In the genomic region with DNA sequence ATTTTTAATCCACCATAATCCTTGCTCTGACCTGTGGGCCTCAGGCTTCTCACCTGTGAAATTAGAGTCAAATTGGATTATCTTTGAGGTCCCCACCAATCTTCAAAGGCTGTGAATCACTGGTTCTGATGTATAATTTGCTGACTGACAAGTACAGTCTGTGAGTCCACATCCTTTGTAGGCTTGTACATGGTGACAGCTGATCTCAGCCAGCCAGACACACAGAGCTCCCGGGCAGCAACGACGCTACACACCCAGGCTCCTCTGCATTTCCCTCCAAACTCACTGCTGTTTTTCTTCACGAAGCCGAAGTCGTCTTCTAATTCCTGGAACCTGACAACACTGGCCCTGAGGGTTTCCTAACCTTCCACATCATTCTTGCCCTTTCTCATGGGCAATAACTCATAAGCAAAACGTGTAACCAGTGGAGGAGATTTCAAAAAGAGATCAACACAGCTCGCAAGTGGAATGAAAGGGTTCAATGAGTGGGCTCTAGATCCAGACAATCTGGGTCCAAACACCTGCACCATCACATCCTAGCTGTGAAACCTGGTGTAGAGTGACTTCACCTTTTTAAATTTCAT, we compare ENCODE assay signal across 26 cellular contexts. TPM values are rescaled to one million over a fixed set of nuclear protein-coding genes. Genes with fewer than 3 reads are reported as not detected.
"Had no signal": no experiment of that assay in that cellular context is flagged by ENCODE, and none has a peak within 500 bp of the region (broad histone marks: within the 10 kb centered on the region; RNA-seq: fewer than 3 reads in every experiment).

No MANE protein-coding gene starts in this region.

- H3K4me1 Mint-ChIP-seq: activated naive CD4-positive, alpha-beta T cell treated with anti-CD3 and anti-CD28 coated beads, Interleukin-2, amount 50 U/mL, for 24 hours; WTC11 had no signal

- H3K9me3 ChIP-seq: breast epithelium had no signal

- H3K36me3 Mint-ChIP-seq: activated naive CD4-positive, alpha-beta T cell treated with anti-CD3 and anti-CD28 coated beads, Interleukin-2, amount 50 U/mL, for 24 hours; WTC11 had no signal

- H3K4me3 Mint-ChIP-seq: activated CD8-positive, alpha-beta T cell treated with anti-CD3 and anti-CD28 coated beads, Interleukin-2, amount 10 ng/mL, durations not matched to agents 7 days and 5 days; activated naive CD4-positive, alpha-beta T cell treated with anti-CD3 and anti-CD28 coated beads, Interleukin-2, amount 50 U/mL, for 24 hours; activated T-cell treated with anti-CD3 and anti-CD28 coated beads, Interleukin-2, amount 50 U/mL, for 24 hours; activated T-helper 1 cell treated with anti-CD3 and anti-CD28 coated beads, Interleukin-12 subunit alpha, Interleukin-12 subunit beta, Interleukin-2, Interleukin-4 antibody, amounts not matched to agents 30 ng/mL and 10 ng/mL and 1 ng/mL, durations not matched to agents 14 hours and 24 hours and 36 hours; T-helper 1 cell treated with Interleukin-12 subunit alpha and Interleukin-12 subunit beta and Interleukin-4 antibody, amounts not matched to agents 30 μg/mL and 1 μg/mL, for 36 hours; WTC11 had no signal

- H2AFZ ChIP-seq: PC-9 had no signal

- DNase-seq: activated CD4-positive, alpha-beta T cell treated with anti-CD3 and anti-CD28 coated beads for 48 hours; activated CD4-positive, alpha-beta T cell treated with anti-CD3 and anti-CD28 coated beads, Interleukin-2, amount 50 U/mL, for 4 hours; activated CD4-positive, CD25-positive, alpha-beta regulatory T cell treated with anti-CD3 and anti-CD28 coated beads, Interleukin-2, amount 50 U/mL, for 72 hours; activated CD8-positive, alpha-beta memory T cell treated with anti-CD3 and anti-CD28 coated beads, Interleukin-2, amount 50 U/mL, for 48 hours; activated CD8-positive, alpha-beta T cell treated with anti-CD3 and anti-CD28 coated beads, Interleukin-2, amount 10 ng/mL, durations not matched to agents 7 days and 5 days; activated effector memory CD4-positive, alpha-beta T cell treated with Interleukin-2 at 50 U/mL for 16 hours; activated naive CD4-positive, alpha-beta T cell; activated T-cell treated with anti-CD3 and anti-CD28 coated beads, Interleukin-2, amount 50 U/mL, for 24 hours; aorta; caudate nucleus; Karpas-422; MM.1S; NCI-H1105; NCI-H1436; NCI-H1694 treated with DMSO at 0.1 percent for 48 hours; NCI-H2029 treated with DMSO at 0.1 percent for 48 hours; NCI-H345; NCI-H510A; NCI-H526 treated with DMSO at 0.1 percent for 48 hours; SHP77 treated with DMSO at 0.1 percent for 48 hours had no signal

- H3K36me3 ChIP-seq: breast epithelium had no signal

- H3K27me3 ChIP-seq: breast epithelium had no signal

- H3K27ac Mint-ChIP-seq: activated CD8-positive, alpha-beta T cell treated with anti-CD3 and anti-CD28 coated beads, Interleukin-2, amount 10 ng/mL, durations not matched to agents 7 days and 5 days; activated naive CD4-positive, alpha-beta T cell treated with anti-CD3 and anti-CD28 coated beads, Interleukin-2, amount 50 U/mL, for 24 hours; activated T-cell treated with anti-CD3 and anti-CD28 coated beads, Interleukin-2, amount 50 U/mL, for 24 hours; activated T-helper 1 cell treated with anti-CD3 and anti-CD28 coated beads, Interleukin-12 subunit alpha, Interleukin-12 subunit beta, Interleukin-2, Interleukin-4 antibody, amounts not matched to agents 30 ng/mL and 10 ng/mL and 1 ng/mL, durations not matched to agents 14 hours and 24 hours and 36 hours; T-helper 1 cell treated with Interleukin-12 subunit alpha and Interleukin-12 subunit beta and Interleukin-4 antibody, amounts not matched to agents 30 μg/mL and 1 μg/mL, for 36 hours; WTC11 had no signal

- H3K4me3 ChIP-seq: breast epithelium, PC-9 had no signal

- H3K27ac ChIP-seq: breast epithelium, PC-9 had no signal

- H3K27me3 Mint-ChIP-seq: activated naive CD4-positive, alpha-beta T cell treated with anti-CD3 and anti-CD28 coated beads, Interleukin-2, amount 50 U/mL, for 24 hours had no signal

- H3K9me3 Mint-ChIP-seq: activated naive CD4-positive, alpha-beta T cell treated with anti-CD3 and anti-CD28 coated beads, Interleukin-2, amount 50 U/mL, for 24 hours; activated T-cell treated with anti-CD3 and anti-CD28 coated beads, Interleukin-2, amount 50 U/mL, for 24 hours; activated T-helper 1 cell treated with anti-CD3 and anti-CD28 coated beads, Interleukin-12 subunit alpha, Interleukin-12 subunit beta, Interleukin-2, Interleukin-4 antibody, amounts not matched to agents 30 ng/mL and 10 ng/mL and 1 ng/mL, durations not matched to agents 14 hours and 24 hours and 36 hours; T-helper 1 cell treated with Interleukin-12 subunit alpha and Interleukin-12 subunit beta and Interleukin-4 antibody, amounts not matched to agents 30 μg/mL and 1 μg/mL, for 36 hours; WTC11 had no signal

- H3K4me2 ChIP-seq: PC-9 had no signal

- ATAC-seq: activated CD8-positive, alpha-beta T cell treated with anti-CD3 and anti-CD28 coated beads, Interleukin-2, amount 10 ng/mL, durations not matched to agents 7 days and 5 days had no signal

RNA-seq across cellular contexts. Expression of gene EVA1A, which starts 37.9 kb away (rescaled TPM):
- total RNA-seq: activated CD8-positive, alpha-beta T cell treated with anti-CD3 and anti-CD28 coated beads, Interleukin-2, amount 10 ng/mL, durations not matched to agents 7 days and 5 days; activated T-helper 1 cell treated with anti-CD3 and anti-CD28 coated beads, Interleukin-12 subunit alpha, Interleukin-12 subunit beta, Interleukin-2, Interleukin-4 antibody, amounts not matched to agents 30 ng/mL and 10 ng/mL and 1 ng/mL, durations not matched to agents 14 hours and 24 hours and 36 hours had no signal
